Comparison of ENCODE assay signal across 7 cellular contexts in the genomic region with DNA sequence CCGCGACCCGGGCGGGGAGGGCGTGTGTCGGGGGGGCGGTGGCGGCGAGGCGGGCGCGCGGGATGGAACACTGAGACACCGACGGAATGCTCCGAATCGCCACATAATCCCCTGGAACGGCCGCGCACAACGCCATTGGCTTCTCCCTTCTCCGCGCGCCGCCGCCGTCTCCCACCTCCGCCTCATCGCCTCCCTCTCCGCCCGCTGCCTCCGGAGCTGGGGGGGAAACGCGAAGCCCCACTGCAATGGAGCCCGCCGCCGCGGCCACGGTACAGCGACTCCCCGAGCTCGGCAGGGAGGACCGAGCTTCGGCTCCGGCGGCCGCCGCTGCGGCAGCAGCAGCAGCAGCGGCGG. TPM values are rescaled to one million over a fixed set of nuclear protein-coding genes. Genes with fewer than 3 reads are reported as not detected.
DNase-seq lines count a peak whose midpoint lies in the region; ATAC-seq and TF ChIP-seq lines count a peak whose summit lies in the region.

Gene PHLPP1 (plus strand): TSS at position 103 of the 354 bp plus-strand sequence. CDS start 143 bp downstream, at position 246.

- no peaks in the 10 kb centered on the region for H4K20me1 ChIP-seq in fibroblast of lung (ENCODE audit: control insufficient read depth, extremely low read depth, insufficient read depth, low read length)

- H3K4me1 ChIP-seq in SJCRH30 = no peaks in the 10 kb centered on the region; the same call in 1 of the 2 replicates
- peaks cover 3% of the 10 kb centered on the region for H3K4me1 ChIP-seq in fibroblast of lung (ENCODE audit: control insufficient read depth, extremely low read depth, insufficient read depth, low read length)
- H3K4me1 ChIP-seq in psoas muscle = peaks cover 22% of the 10 kb centered on the region

- H3K4me3 ChIP-seq in SJCRH30 = peak within 1 kb of the TSS; percentile 77
- peak within 1 kb of the TSS; percentile 37 to 85 (median 64) for H3K4me3 ChIP-seq in fibroblast of lung (replicated peaks in 1 of 4; ENCODE audit: control extremely low read depth in 1 of 4, insufficient read depth in 1 of 4, low read depth in 3 of 4, low read length in 4 of 4)
- H3K4me3 ChIP-seq in psoas muscle = peak within 1 kb of the TSS; percentile 79

- WGBS in psoas muscle, 3 donors = 0 to 1% (median 1%) methylated on average over 24 to 51 of the region's 51 CpGs

- peak within 1 kb of the TSS; percentile 98 for H2AFZ ChIP-seq in fibroblast of lung (ENCODE audit: low read length)

- H3K9ac ChIP-seq in fibroblast of lung (ENCODE audit: insufficient read depth, low read length) = peak within 1 kb of the TSS; percentile 80

- peaks cover 10% of the 10 kb centered on the region for H3K79me2 ChIP-seq in fibroblast of lung (ENCODE audit: control insufficient read depth, insufficient read depth, low read length)

- H3K27ac ChIP-seq in SJCRH30 (peak within 1 kb of the TSS; percentile 72), fibroblast of lung (ENCODE audit: insufficient read depth, low read length) (peak within 1 kb of the TSS; percentile 80), psoas muscle (peak within 1 kb of the TSS; percentile 88)

- H3K27me3 ChIP-seq in SJCRH30 = no peaks in the 10 kb centered on the region
- no peaks in the 10 kb centered on the region for H3K27me3 ChIP-seq in fibroblast of lung (ENCODE audit: control insufficient read depth, insufficient read depth, low read length)
- no peaks in the 10 kb centered on the region for H3K27me3 ChIP-seq in psoas muscle (ENCODE audit: insufficient read depth in 3 of 3, low read length in 2 of 3)

- TF ChIP-seq CTCF in fibroblast of lung (conservative IDR thresholded peaks at IDR 0.05 in 1 of 2, IDR thresholded peaks at IDR 0.05 in 1 of 2; ENCODE audit: low read depth in 1 of 2, low read length in 2 of 2) = no peak
- TF ChIP-seq CTCF in psoas muscle (IDR thresholded peaks at IDR 0.05) = no peak

- DNase-seq in SJCRH30 = no peak
- DNase-seq in fibroblast of lung (ENCODE audit: low read depth in 2 of 2) = no peak
- no peak for DNase-seq in psoas muscle
- DNase-seq in NCI-H524 treated with DMSO at 0.1 percent for 48 hours (lab: John Stamatoyannopoulos, UW) = no peak
- DNase-seq in dedifferentiated amniotic fluid mesenchymal stem cell (ENCODE audit: extremely low spot score) = no peak

- no peaks in the 10 kb centered on the region for H3K36me3 ChIP-seq in SJCRH30
- no peaks in the 10 kb centered on the region for H3K36me3 ChIP-seq in fibroblast of lung (ENCODE audit: control insufficient read depth, insufficient read depth, low read length)
- no peaks in the 10 kb centered on the region for H3K36me3 ChIP-seq in psoas muscle (ENCODE audit: insufficient read depth in 1 of 2, low read depth in 1 of 2)

- peak within 1 kb of the TSS; percentile 91 for H3K4me2 ChIP-seq in fibroblast of lung (ENCODE audit: extremely low read depth, insufficient read depth, low read length)

- intact Hi-C loops in psoas muscle (cut with DNase I) = loop anchor here (1.0 to 10.0 kb wide), 6 partner anchors 121 to 709 kb away; partner anchors contain the start of genes PIGN (in 1 of the 2), RELCH (in 1 of the 2) and VPS4B (in 1 of the 2)

- ATAC-seq in GM18867 (IDR thresholded peaks at IDR 0.05; ENCODE audit: unreplicated experiment) = peak; percentile 32
- peak; percentile 12 for ATAC-seq in HG02610 (IDR thresholded peaks at IDR 0.05; ENCODE audit: unreplicated experiment)
- ATAC-seq in psoas muscle = no peak

- H3K9me3 ChIP-seq in SJCRH30 (replicated peaks) (no peaks in the 10 kb centered on the region), fibroblast of lung (ENCODE audit: control insufficient read depth, insufficient read depth, low read depth, low read length) (no peaks in the 10 kb centered on the region), psoas muscle (no peaks in the 10 kb centered on the region)

RNA-seq across cellular contexts. Expression of gene PHLPP1, which starts in this region (rescaled TPM):
- total RNA-seq in SJCRH30 (2014; rRNA removed; shearing (Covaris generic)) = 8.0 and 10.9 TPM in 2 replicates
- total RNA-seq in fibroblast of lung (4.4 and 5.0 TPM in 2 replicates), psoas muscle (1 to 10 TPM; 3.5 to 6.4 (median 5.7) TPM)
- polyA plus RNA-seq in fibroblast of lung (3.6 and 6.9 TPM in 2 replicates), psoas muscle (1 to 10 TPM in 2 of 3 donors, under 1 TPM in 1; 0.79 to 2.6 (median 2.5) TPM)
- polyA plus RNA-seq in fibroblast of lung (2012) = 3.4 and 5.2 TPM in 2 replicates
- polyA minus RNA-seq in fibroblast of lung (ENCODE audit: low replicate concordance) = 11.2 and 13.2 TPM in 2 replicates

Comparison
In these comparisons a context has a peak if more than half of its experiments do, and no peak if none do; other contexts are left out.
1. ATAC-seq: peak in GM18867 (single experiment) and HG02610 (single experiment); none in psoas muscle (0 of 4).
2. Peak in every context shown above with its lines, with median percentiles within 50 percentile points of each other: H3K27ac ChIP-seq and H3K4me3 ChIP-seq.